ENCODE assay signal across 24 cellular contexts in the genomic region with DNA sequence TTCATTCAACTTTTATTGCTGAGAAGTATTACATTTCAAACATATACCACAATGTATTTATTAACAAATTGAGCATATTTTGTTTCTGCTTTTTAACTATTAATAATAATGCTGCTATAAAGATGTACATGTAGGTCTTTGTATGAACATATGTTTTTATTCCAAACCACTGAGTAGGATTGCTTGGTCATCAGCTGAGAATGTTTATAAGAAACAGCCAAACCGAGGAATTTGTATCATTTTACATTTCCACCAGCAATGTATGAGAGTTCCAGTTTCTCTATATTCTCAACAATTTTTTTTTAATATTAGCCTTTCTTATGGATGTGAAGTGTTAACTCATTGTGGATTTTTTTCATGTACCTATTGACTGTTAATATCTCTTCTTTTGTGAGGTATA.
DNase-seq lines count a peak whose midpoint lies in the region; ATAC-seq and TF ChIP-seq lines count a peak whose summit lies in the region.
"Had no signal": no experiment of that assay in that cellular context is flagged by ENCODE, and none has a peak within 500 bp of the region (broad histone marks: within the 10 kb centered on the region; RNA-seq: fewer than 3 reads in every experiment).

No MANE protein-coding gene starts in this region.

- DNase-seq in ELR (ENCODE audit: low read depth) (peak; percentile 34), astrocyte of the hippocampus (ENCODE audit: low read depth, low spot score) (peak; percentile 1), fibroblast of pulmonary artery (ENCODE audit: low read depth) (peak; percentile 3), non-pigmented ciliary epithelial cell (ENCODE audit: low read depth) (peak; percentile 6), left colon (no peak), SW480 (ENCODE audit: low spot score) (no peak), KBM-7 (no peak), NCI-H524 treated with DMSO at 0.1 percent for 48 hours (lab: John Stamatoyannopoulos, UW) (no peak)
- DNase-seq: AML-193; Caco-2; CD4-positive, alpha-beta memory T cell; GOT3; HFFc6; NCI-H1092; NCI-H1417 treated with DMSO at 0.1 percent for 48 hours; NCI-H1694 treated with DMSO at 0.1 percent for 48 hours; NCI-H2081 treated with DMSO at 0.1 percent for 48 hours; NCI-H2171; NCI-H226; NCI-H510A; SIG-M5 had no signal

- no peak for ATAC-seq in left colon

- H3K4me3 ChIP-seq in fibroblast of pulmonary artery (replicated peaks; ENCODE audit: low read depth, low read length) = no peak overlapping the region
- H3K4me3 ChIP-seq: BLaER1 treated with 17β-estradiol and CSF1 and Interleukin-3, amounts not matched to agents 10 nM and 100 nM; HAP-1; SK-N-MC had no signal

- TF ChIP-seq CTCF in fibroblast of pulmonary artery (IDR thresholded peaks at IDR 0.05; ENCODE audit: low read length, missing control alignments) = no peak

- in situ Hi-C loops in KBM-7 (cut with MboI; ENCODE audit: low pct_unique_long_range_greater_than_20kb, low sequenced_read_pairs) = no loop called here

- intact Hi-C loops in left colon (cut with DNase I, micrococcal nuclease) = no loop called here

Comparison
In these comparisons a context has a peak if more than half of its experiments do, and no peak if none do; other contexts are left out.
1. DNase-seq: peak in ELR (single experiment), astrocyte of the hippocampus (single experiment), fibroblast of pulmonary artery (single experiment) and non-pigmented ciliary epithelial cell (single experiment); none in left colon (0 of 2), SW480 (single experiment), KBM-7 (single experiment) and NCI-H524 treated with DMSO at 0.1 percent for 48 hours (single experiment).